In the genomic region with DNA sequence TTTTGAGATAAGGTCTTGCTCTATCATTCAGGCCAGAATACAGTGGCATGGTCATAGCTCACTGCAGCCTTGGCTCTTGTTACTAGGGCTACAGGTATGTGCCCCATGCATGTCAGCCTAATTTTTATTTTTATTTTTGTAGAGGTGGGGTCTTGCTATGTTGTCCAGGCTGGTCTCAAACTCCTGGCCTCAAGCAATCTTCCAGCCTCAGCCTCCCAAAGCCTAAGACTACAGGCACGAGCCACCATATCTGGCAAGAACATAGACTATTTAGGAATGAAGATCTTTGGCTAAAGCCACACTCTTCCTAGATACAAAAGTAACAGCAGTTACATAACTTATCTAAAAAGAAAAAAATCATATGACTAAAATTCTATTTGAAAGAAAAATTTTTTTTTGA, we compare ENCODE assay signal across 31 cellular contexts.
"Had no signal": no experiment of that assay in that cellular context is flagged by ENCODE, and none has a peak within 500 bp of the region (broad histone marks: within the 10 kb centered on the region; RNA-seq: fewer than 3 reads in every experiment).

No MANE protein-coding gene starts in this region.

- H3K4me2 ChIP-seq: KMS-11 had no signal

- H3K9me3 ChIP-seq: MG63 had no signal

- H3K27me3 ChIP-seq: MG63 had no signal

- H3K27ac ChIP-seq: KMS-11 had no signal

- H3K4me3 ChIP-seq: MG63 had no signal

- DNase-seq: MG63, MM.1S, MV-4-11, NCI-H1048, NCI-H1092, NCI-H1092 treated with DMSO at 0.1 percent for 48 hours, NCI-H1105, NCI-H1105 treated with DMSO at 0.1 percent for 48 hours, NCI-H1417 treated with DMSO at 0.1 percent for 48 hours, NCI-H1436, NCI-H1436 treated with DMSO at 0.1 percent for 48 hours, NCI-H146, NCI-H1694, NCI-H1694 treated with DMSO at 0.1 percent for 48 hours, NCI-H187, NCI-H187 treated with DMSO at 0.1 percent for 48 hours, NCI-H1930, NCI-H2029, NCI-H2029 treated with DMSO at 0.1 percent for 48 hours, NCI-H2081 treated with DMSO at 0.1 percent for 48 hours, NCI-H2107, NCI-H2171, NCI-H2171 treated with DMSO at 0.1 percent for 48 hours, NCI-H2227 treated with DMSO at 0.1 percent for 48 hours, NCI-H226, NCI-H345, NCI-H446, NCI-H446 treated with DMSO at 0.1 percent for 48 hours, NCI-H510A, NCI-H510A treated with DMSO at 0.1 percent for 48 hours had no signal

- H3K9ac ChIP-seq: KMS-11 had no signal
